11 cellular contexts compared by ENCODE assay signal in the genomic region with DNA sequence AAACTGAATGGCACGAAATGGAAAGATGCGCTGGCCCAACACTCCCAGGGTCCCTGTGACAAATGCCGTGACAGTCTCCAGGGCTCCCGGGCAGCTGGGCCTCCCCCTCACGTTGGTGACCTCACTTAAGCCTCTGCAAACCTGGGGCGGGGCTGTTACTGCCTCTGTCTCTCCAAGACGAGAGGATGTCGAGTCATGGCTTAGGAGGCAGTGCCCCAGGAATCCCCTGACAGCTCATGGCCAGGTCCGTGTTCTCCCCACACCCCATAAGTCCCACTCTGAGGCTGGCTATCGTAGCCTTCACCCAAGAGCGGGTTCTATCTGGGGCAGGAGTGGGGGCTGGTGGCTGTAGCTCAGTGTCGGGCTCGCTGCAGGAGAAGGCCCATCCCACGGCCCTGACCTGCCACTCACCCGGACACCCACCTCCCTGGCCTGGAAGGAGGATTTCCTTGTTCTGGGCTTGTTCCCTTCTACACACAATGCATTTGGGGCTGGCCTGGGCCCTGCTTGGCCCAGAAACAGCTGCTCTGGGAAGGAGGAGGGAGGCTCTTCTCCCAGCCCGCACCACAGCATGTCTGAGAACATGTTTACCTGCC. TPM values are rescaled to one million over a fixed set of nuclear protein-coding genes. Genes with fewer than 3 reads are reported as not detected.
DNase-seq lines count a peak whose midpoint lies in the region; ATAC-seq and TF ChIP-seq lines count a peak whose summit lies in the region.
"Had no signal": no experiment of that assay in that cellular context is flagged by ENCODE, and none has a peak within 500 bp of the region (broad histone marks: within the 10 kb centered on the region; RNA-seq: fewer than 3 reads in every experiment).

No MANE protein-coding gene starts in this region.

- peaks cover 19% of the 10 kb centered on the region for H3K79me2 ChIP-seq in PC-3 (ENCODE audit: low read length)

- peak; percentile 32 for ATAC-seq in PC-3
- ATAC-seq in activated CD4-positive, alpha-beta T cell treated with anti-CD3 and anti-CD28 coated beads for 36 hours: no peak
- no peak for ATAC-seq in HG03571 (IDR thresholded peaks at IDR 0.05; ENCODE audit: unreplicated experiment)

- intact Hi-C loops in PC-3 (cut with micrococcal nuclease): loop anchor here (10.0 kb wide), 1 partner anchor 414 kb away; a partner anchor contains a TSS
- intact Hi-C loops in activated CD4-positive, alpha-beta T cell treated with anti-CD3 and anti-CD28 coated beads for 36 hours (cut with DNase I, micrococcal nuclease): loop anchor here in 1 of 2 experiments (10.0 kb wide), 1 partner anchor 414 kb away; a partner anchor contains a TSS

- peak overlapping the region; percentile 56 to 78 (median 66) for H3K27ac Mint-ChIP-seq in nephron
- H3K27ac Mint-ChIP-seq in activated CD4-positive, alpha-beta T cell treated with anti-CD3 and anti-CD28 coated beads for 36 hours: no peak overlapping the region

- peaks cover 17% of the 10 kb centered on the region for H3K36me3 Mint-ChIP-seq in nephron (ENCODE audit: low read depth)
- H3K36me3 Mint-ChIP-seq in activated CD4-positive, alpha-beta T cell treated with anti-CD3 and anti-CD28 coated beads for 36 hours (ENCODE audit: low read depth): peaks cover 26% of the 10 kb centered on the region

- H3K4me3 Mint-ChIP-seq in nephron: no peak overlapping the region
- no peak overlapping the region for H3K4me3 Mint-ChIP-seq in activated CD4-positive, alpha-beta T cell treated with anti-CD3 and anti-CD28 coated beads for 36 hours

- no peaks in the 10 kb centered on the region for H3K27me3 Mint-ChIP-seq in nephron (ENCODE audit: low read depth)
- H3K27me3 Mint-ChIP-seq in activated CD4-positive, alpha-beta T cell treated with anti-CD3 and anti-CD28 coated beads for 36 hours: no peaks in the 10 kb centered on the region

- CTCF ChIA-PET in PC-3 (lab: Charles Lee): no interaction called here
- CTCF ChIA-PET in activated CD4-positive, alpha-beta T cell treated with anti-CD3 and anti-CD28 coated beads for 36 hours (lab: Charles Lee): interaction anchor here (1.0 kb wide), 1 partner anchor 29 kb away, joined by 3 read pairs; no protein-coding TSS in a partner anchor

- DNase-seq in ACHN: peak; percentile 49
- DNase-seq in PC-3: peak; percentile 65
- DNase-seq in erythroblast (lab: John Stamatoyannopoulos, UW): peak; percentile 67 to 82
- no peak for DNase-seq in AML-193 (lab: John Stamatoyannopoulos, UW)
- no peak for DNase-seq in activated CD4-positive, alpha-beta T cell treated with anti-CD3 and anti-CD28 coated beads for 36 hours
- DNase-seq in SKM-1 (lab: John Stamatoyannopoulos, UW; ENCODE audit: unreplicated experiment): no peak
- DNase-seq: caudate nucleus, NCI-H2081 treated with DMSO at 0.1 percent for 48 hours had no signal

- peaks cover 21% of the 10 kb centered on the region for H3K4me1 ChIP-seq in PC-3 (ENCODE audit: insufficient read depth, low read length)

- 0 out of 2 replicates have a peak overlapping the region, but pooled peaks have one; percentile 67 for H3K9ac ChIP-seq in PC-3 (ENCODE audit: low read length)

- in situ Hi-C loops in ACHN (cut with HindIII; ENCODE audit: low pct_ligation_motif_present, low pct_unique_long_range_greater_than_20kb, low sequenced_read_pairs): no loop called here

- H3K27ac ChIP-seq in PC-3 (ENCODE audit: low read length): peak overlapping the region; percentile 84
- H3K27ac ChIP-seq: SK-N-MC had no signal

- no peaks in the 10 kb centered on the region for H3K9me2 ChIP-seq in PC-3 (replicated peaks; ENCODE audit: low read length)

- TF ChIP-seq CTCF in PC-3 (conservative IDR thresholded peaks at IDR 0.05; ENCODE audit: low read depth, low read length) (no peak), nephron (IDR thresholded peaks at IDR 0.05; ENCODE audit: unreplicated experiment in 3 of 3) (no peak)

- no peaks in the 10 kb centered on the region; the same call in 1 of the 2 replicates for H3K36me3 ChIP-seq in PC-3 (ENCODE audit: low read depth, low read length)

- no peak overlapping the region for H3K4me3 ChIP-seq in PC-3 (ENCODE audit: low read length)
- H3K4me3 ChIP-seq: SK-N-MC had no signal

- no peaks in the 10 kb centered on the region for H3K9me3 ChIP-seq in PC-3 (ENCODE audit: low read length)

- H3K27me3 ChIP-seq in PC-3 (ENCODE audit: low read length): no peaks in the 10 kb centered on the region

- H4K20me1 ChIP-seq in PC-3 (ENCODE audit: low read length): no peaks in the 10 kb centered on the region

- peaks cover 31% of the 10 kb centered on the region for H3K4me1 Mint-ChIP-seq in nephron
- peaks cover 23% of the 10 kb centered on the region for H3K4me1 Mint-ChIP-seq in activated CD4-positive, alpha-beta T cell treated with anti-CD3 and anti-CD28 coated beads for 36 hours

- peaks cover 4% of the 10 kb centered on the region for H3K9me3 Mint-ChIP-seq in nephron
- H3K9me3 Mint-ChIP-seq in activated CD4-positive, alpha-beta T cell treated with anti-CD3 and anti-CD28 coated beads for 36 hours (ENCODE audit: low read depth): peaks cover 4% of the 10 kb centered on the region

- peaks cover 3% of the 10 kb centered on the region for H3F3A ChIP-seq in PC-3 (ENCODE audit: low read length, unreplicated experiment)

- POLR2A ChIA-PET in PC-3 (lab: Charles Lee; ENCODE audit: unreplicated experiment): no interaction called here
- POLR2A ChIA-PET in activated CD4-positive, alpha-beta T cell treated with anti-CD3 and anti-CD28 coated beads for 36 hours (lab: Charles Lee): no interaction called here

- H3K4me2 ChIP-seq in PC-3 (ENCODE audit: low read length): peak overlapping the region; percentile 67

- TF ChIP-seq POLR2A in erythroblast (IDR thresholded peaks at IDR 0.05; ENCODE audit: low read length): no peak

- no peak overlapping the region for H2AFZ ChIP-seq in PC-3 (ENCODE audit: low read length)

- BruUV-seq in PC-3 (replicated peaks; lab: Mats Ljungman, UMichigan): no TSS peak

RNA-seq across cellular contexts. Expression of a gene that starts 5.6 kb away (rescaled TPM):
- total RNA-seq in PC-3 (2014; rRNA removed): 1,250 and 1,945 TPM in 2 replicates
- 1,000 to 10,000 TPM; 1,051 to 2,439 TPM for total RNA-seq in activated CD4-positive, alpha-beta T cell treated with anti-CD3 and anti-CD28 coated beads for 36 hours

RNA-seq across cellular contexts. Expression of a gene that starts 14.2 kb away (rescaled TPM):
- 196 and 308 TPM in 2 replicates for total RNA-seq in PC-3 (2014; rRNA removed)
- total RNA-seq in activated CD4-positive, alpha-beta T cell treated with anti-CD3 and anti-CD28 coated beads for 36 hours: 1 to 10 TPM in 1 of 2 experiments, under 1 TPM in 1; 0.72 to 1.0 TPM

RNA-seq across cellular contexts. Expression of a gene that starts 25.8 kb away (rescaled TPM):
- total RNA-seq in PC-3 (2014; rRNA removed): 12.4 and 13.5 TPM in 2 replicates
- 1 to 10 TPM; 6.4 to 7.6 TPM for total RNA-seq in activated CD4-positive, alpha-beta T cell treated with anti-CD3 and anti-CD28 coated beads for 36 hours

RNA-seq across cellular contexts. Expression of a gene that starts 46.0 kb away (rescaled TPM):
- 9.3 and 9.4 TPM in 2 replicates for total RNA-seq in PC-3 (2014; rRNA removed)
- total RNA-seq in activated CD4-positive, alpha-beta T cell treated with anti-CD3 and anti-CD28 coated beads for 36 hours: not detected

Comparison
In these comparisons a context has a peak if more than half of its experiments do, and no peak if none do; other contexts are left out.
1. DNase-seq: peak in ACHN (single experiment), PC-3 (single experiment) and erythroblast (2 of 2); none in AML-193 (0 of 2), activated CD4-positive, alpha-beta T cell treated with anti-CD3 and anti-CD28 coated beads for 36 hours (single experiment) and SKM-1 (single experiment).
2. RNA of a gene that starts 14.2 kb away (total RNA-seq): 196 to 308 TPM in PC-3; 0.72 to 1.0 TPM in activated CD4-positive, alpha-beta T cell treated with anti-CD3 and anti-CD28 coated beads for 36 hours; every median in the first group is over 10 times any median in the second.